ENCODE assay signal across 18 cellular contexts in genomic region chr16:23121024-23121423, GRCh38. TPM values are rescaled to one million over a fixed set of nuclear protein-coding genes. Genes with fewer than 3 reads are reported as not detected.
DNase-seq lines count a peak whose midpoint lies in the region; ATAC-seq and TF ChIP-seq lines count a peak whose summit lies in the region.
"Had no signal": no experiment of that assay in that cellular context is flagged by ENCODE, and none has a peak within 500 bp of the region (broad histone marks: within the 10 kb centered on the region; RNA-seq: fewer than 3 reads in every experiment).

No MANE protein-coding gene starts in this region.

- peaks cover 2% of the 10 kb centered on the region for H3K9me3 Mint-ChIP-seq in neural progenitor cell
- H3K9me3 Mint-ChIP-seq: type B pancreatic cell had no signal

- TF ChIP-seq CTCF in A673 (conservative IDR thresholded peaks at IDR 0.05; ENCODE audit: low read depth, low read length) (no peak), PC-3 (conservative IDR thresholded peaks at IDR 0.05; ENCODE audit: low read depth, low read length) (no peak), neural progenitor cell (IDR thresholded peaks at IDR 0.05) (no peak)

- intact Hi-C loops in A673 (cut with micrococcal nuclease; ENCODE audit: unreplicated experiment) = no loop called here
- intact Hi-C loops in PC-3 (cut with micrococcal nuclease) = no loop called here

- DNase-seq in A673 (ENCODE audit: low spot score) = peak; percentile 52
- no peak for DNase-seq in PC-3
- DNase-seq in epithelial cell of prostate (ENCODE audit: low read depth, low spot score) = no peak
- DNase-seq in neural progenitor cell (ENCODE audit: low spot score) = peak; percentile 36
- DNase-seq in activated gamma-delta T cell (lab: John Stamatoyannopoulos, UW) = no peak
- no peak for DNase-seq in stimulated activated CD4-positive, alpha-beta T cell treated with anti-CD3 and anti-CD28 coated beads, Interleukin-2, amount 100 ng/mL, for 24 hours
- no peak for DNase-seq in islet precursor cell
- DNase-seq: activated CD8-positive, alpha-beta memory T cell treated with anti-CD3 and anti-CD28 coated beads for 24 hours; activated effector memory CD4-positive, alpha-beta T cell treated with anti-CD3 and anti-CD28 coated beads, Interleukin-2, amount 50 U/mL, for 16 hours; body of pancreas; DMS79; hypothalamus; lower lobe of right lung; NCI-H1436; NCI-H69; SHP77 had no signal

- peaks cover 23% of the 10 kb centered on the region for H3K4me1 Mint-ChIP-seq in neural progenitor cell

- no peaks in the 10 kb centered on the region for H3K27me3 Mint-ChIP-seq in neural progenitor cell (ENCODE audit: insufficient read depth, low read depth)
- H3K27me3 Mint-ChIP-seq: type B pancreatic cell had no signal

- H3K9ac ChIP-seq in PC-3 (ENCODE audit: low read length) = no peak overlapping the region
- H3K9ac ChIP-seq in neural progenitor cell = no peak overlapping the region

- ATAC-seq in PC-3 (peak; percentile 38), GM21529 (IDR thresholded peaks at IDR 0.05; ENCODE audit: unreplicated experiment) (no peak)
- ATAC-seq: body of pancreas, lower lobe of right lung had no signal

- H3K36me3 Mint-ChIP-seq in neural progenitor cell = no peaks in the 10 kb centered on the region

- POLR2A ChIA-PET in A673 (lab: Charles Lee; ENCODE audit: low non-redundant PET) = no interaction called here
- POLR2A ChIA-PET in PC-3 (lab: Charles Lee; ENCODE audit: unreplicated experiment) = no interaction called here

- H3K27ac Mint-ChIP-seq in neural progenitor cell = no peak overlapping the region
- H3K27ac Mint-ChIP-seq: type B pancreatic cell had no signal

- CTCF ChIA-PET in A673 (lab: Charles Lee) (no interaction called here), PC-3 (lab: Charles Lee) (no interaction called here)

- no peak overlapping the region for H3K4me3 ChIP-seq in A673 (ENCODE audit: low read depth, low read length, poor library complexity, severe bottlenecking)
- H3K4me3 ChIP-seq in PC-3 (ENCODE audit: low read length) = no peak overlapping the region
- no peak overlapping the region for H3K4me3 ChIP-seq in neural progenitor cell
- H3K4me3 ChIP-seq: body of pancreas, lower lobe of right lung had no signal

- H3K4me2 ChIP-seq in PC-3 (ENCODE audit: low read length) = no peak overlapping the region
- H3K4me2 ChIP-seq in neural progenitor cell = peak overlapping the region; percentile 8

- H2AFZ ChIP-seq in PC-3 (ENCODE audit: low read length) (no peak overlapping the region), neural progenitor cell (replicated peaks) (no peak overlapping the region)

- H3K9me2 ChIP-seq in PC-3 (replicated peaks; ENCODE audit: low read length) = no peaks in the 10 kb centered on the region

- H4K20me1 ChIP-seq in PC-3 (ENCODE audit: low read length) (0 out of 2 replicates have a peak, but pooled peaks cover 3% of the 10 kb centered on the region), neural progenitor cell (ENCODE audit: low read depth) (peaks cover 41% of the 10 kb centered on the region)

- H3K4me1 ChIP-seq in A673 (ENCODE audit: insufficient read depth, low read length, poor library complexity, severe bottlenecking) (peaks cover 58% of the 10 kb centered on the region), PC-3 (ENCODE audit: insufficient read depth, low read length) (peaks cover 3% of the 10 kb centered on the region; the same call in 1 of the 2 replicates), neural progenitor cell (peaks cover 34% of the 10 kb centered on the region)

- H3K36me3 ChIP-seq in A673 (ENCODE audit: insufficient read depth, low read length, poor library complexity, severe bottlenecking) = no peaks in the 10 kb centered on the region
- H3K36me3 ChIP-seq in PC-3 (ENCODE audit: low read depth, low read length) = no peaks in the 10 kb centered on the region
- H3K36me3 ChIP-seq in neural progenitor cell = no peaks in the 10 kb centered on the region
- H3K36me3 ChIP-seq: lower lobe of right lung had no signal

- H3K27me3 ChIP-seq in A673 (replicated peaks; ENCODE audit: insufficient read depth, low read depth, low read length, poor library complexity) = no peaks in the 10 kb centered on the region
- H3K27me3 ChIP-seq in PC-3 (ENCODE audit: low read length) = no peaks in the 10 kb centered on the region
- no peaks in the 10 kb centered on the region for H3K27me3 ChIP-seq in neural progenitor cell
- H3K27me3 ChIP-seq: body of pancreas had no signal

- peaks cover 68% of the 10 kb centered on the region for H3K79me2 ChIP-seq in PC-3 (ENCODE audit: low read length)
- peaks cover 95% of the 10 kb centered on the region for H3K79me2 ChIP-seq in neural progenitor cell (ENCODE audit: low read depth)

- BruUV-seq in A673 (replicated peaks; lab: Mats Ljungman, UMichigan) (no TSS peak), PC-3 (replicated peaks; lab: Mats Ljungman, UMichigan) (no TSS peak)

- H3K9me3 ChIP-seq in A673 (ENCODE audit: low read depth, low read length, poor library complexity, severe bottlenecking) (no peaks in the 10 kb centered on the region), PC-3 (ENCODE audit: low read length) (no peaks in the 10 kb centered on the region), neural progenitor cell (ENCODE audit: low read depth) (no peaks in the 10 kb centered on the region)
- H3K9me3 ChIP-seq: body of pancreas, lower lobe of right lung had no signal

- peak overlapping the region; percentile 12 for H3K27ac ChIP-seq in A673 (ENCODE audit: low read depth, low read length, poor library complexity, severe bottlenecking)
- H3K27ac ChIP-seq in PC-3 (ENCODE audit: low read length) = no peak overlapping the region
- peak overlapping the region; percentile 51 for H3K27ac ChIP-seq in epithelial cell of prostate
- H3K27ac ChIP-seq in neural progenitor cell = no peak overlapping the region
- H3K27ac ChIP-seq: body of pancreas, lower lobe of right lung had no signal

- H3F3A ChIP-seq in PC-3 (ENCODE audit: low read length, unreplicated experiment) (no peaks in the 10 kb centered on the region), neural progenitor cell (ENCODE audit: low read depth) (peaks cover 9% of the 10 kb centered on the region)

- no peak overlapping the region for H3K4me3 Mint-ChIP-seq in neural progenitor cell
- H3K4me3 Mint-ChIP-seq: type B pancreatic cell had no signal

RNA-seq across cellular contexts. Expression of gene USP31, which starts 28.2 kb away (rescaled TPM):
- 27.4 and 34.4 TPM in 2 replicates for total RNA-seq in A673 (2021)
- 6.7 and 7.8 TPM in 2 replicates for total RNA-seq in PC-3 (2014; rRNA removed)
- total RNA-seq in neural progenitor cell (ENCODE audit: low replicate concordance) = 7.8 and 9.0 TPM in 2 replicates

Comparison
In these comparisons a context has a peak if more than half of its experiments do, and no peak if none do; other contexts are left out.
1. DNase-seq: peak in A673 (single experiment) and neural progenitor cell (single experiment); none in PC-3 (single experiment), epithelial cell of prostate (single experiment), activated gamma-delta T cell (single experiment), stimulated activated CD4-positive, alpha-beta T cell treated with anti-CD3 and anti-CD28 coated beads, Interleukin-2, amount 100 ng/mL, for 24 hours (0 of 2) and islet precursor cell (single experiment).
2. H3K27ac ChIP-seq: peak in A673 (single experiment) and epithelial cell of prostate (single experiment); none in PC-3 (single experiment) and neural progenitor cell (single experiment).